In genomic region chr18:54129448-54130134, GRCh38 we compare ENCODE assay signal across 11 cellular contexts.
DNase-seq lines count a peak whose midpoint lies in the region; ATAC-seq and TF ChIP-seq lines count a peak whose summit lies in the region.
"Had no signal": no experiment of that assay in that cellular context is flagged by ENCODE, and none has a peak within 500 bp of the region (broad histone marks: within the 10 kb centered on the region; RNA-seq: fewer than 3 reads in every experiment).

No MANE protein-coding gene starts in this region.

- TF ChIP-seq EP300 in ovary (IDR thresholded peaks at IDR 0.05) = no peak

- peaks cover 6 to 32% (median 17%) of the 10 kb centered on the region in 4 donors for H3K4me1 Mint-ChIP-seq in CD4-positive, CD25-positive, alpha-beta regulatory T cell

- peak overlapping the region; percentile 14 for H3K4me3 ChIP-seq in CD4-positive, CD25-positive, alpha-beta regulatory T cell (ENCODE audit: low read depth, low read length)
- H3K4me3 ChIP-seq in ovary = no peak overlapping the region

- peak; percentile 37 to 61 for ATAC-seq in CD4-positive, CD25-positive, alpha-beta regulatory T cell (ENCODE audit: low read depth in 2 of 2)
- peak; percentile 59 for ATAC-seq in GM18511 (IDR thresholded peaks at IDR 0.05; ENCODE audit: unreplicated experiment)
- peak; percentile 91 for ATAC-seq in GM21786 (IDR thresholded peaks at IDR 0.05; ENCODE audit: unreplicated experiment)
- peak; percentile 92 for ATAC-seq in HG03571 (IDR thresholded peaks at IDR 0.05; ENCODE audit: unreplicated experiment)
- ATAC-seq in left cardiac atrium = no peak

- H3K36me3 ChIP-seq in CD4-positive, CD25-positive, alpha-beta regulatory T cell (ENCODE audit: control insufficient read depth, insufficient read depth, low read length) = no peaks in the 10 kb centered on the region
- no peaks in the 10 kb centered on the region for H3K36me3 ChIP-seq in ovary

- TF ChIP-seq POLR2A in ovary (IDR thresholded peaks at IDR 0.05) = no peak

- peak overlapping the region in 2 of 3 donors; percentile 6 to 30 for H3K27ac Mint-ChIP-seq in CD4-positive, CD25-positive, alpha-beta regulatory T cell
- H3K27ac Mint-ChIP-seq: brain, mesothelial cell of epicardium had no signal

- WGBS in ovary, 3 donors = 75 to 78% (median 76%) methylated on average over 4 of the region's 4 CpGs

- no peak overlapping the region for H3K4me3 Mint-ChIP-seq in CD4-positive, CD25-positive, alpha-beta regulatory T cell
- H3K4me3 Mint-ChIP-seq: brain, mesothelial cell of epicardium had no signal

- H3K27me3 ChIP-seq in CD4-positive, CD25-positive, alpha-beta regulatory T cell (ENCODE audit: control insufficient read depth, insufficient read depth, low read length) = no peaks in the 10 kb centered on the region
- no peaks in the 10 kb centered on the region for H3K27me3 ChIP-seq in ovary

- DNase-seq in CD4-positive, CD25-positive, alpha-beta regulatory T cell = peak in 2 of 3 donors; percentile 14 to 69
- DNase-seq in ovary (no peak), left cardiac atrium (no peak), NCI-H748 treated with DMSO at 0.1 percent for 48 hours (lab: John Stamatoyannopoulos, UW) (no peak), 8988T (no peak)
- DNase-seq: SW 1271 had no signal

- intact Hi-C loops in ovary (cut with DNase I) (loop anchor here in 2 of 4 donors (10.0 kb wide), 2 partner anchors 65 to 145 kb away; no protein-coding TSS in a partner anchor), left cardiac atrium (cut with DNase I) (loop anchor here in 1 of 2 donors (5.0 to 10.0 kb wide), 2 partner anchors 432 to 565 kb away; no protein-coding TSS in a partner anchor)

- H3K27ac ChIP-seq in CD4-positive, CD25-positive, alpha-beta regulatory T cell (ENCODE audit: insufficient read depth, low read length, poor library complexity, severe bottlenecking) = no peak overlapping the region
- no peak overlapping the region for H3K27ac ChIP-seq in ovary

- H3K9me3 Mint-ChIP-seq in CD4-positive, CD25-positive, alpha-beta regulatory T cell = peaks cover 0 to 2% (median 0%) of the 10 kb centered on the region in 7 donors
- H3K9me3 Mint-ChIP-seq: brain, mesothelial cell of epicardium had no signal

- peaks cover 10% of the 10 kb centered on the region for H3K4me1 ChIP-seq in CD4-positive, CD25-positive, alpha-beta regulatory T cell (ENCODE audit: control insufficient read depth, insufficient read depth, low read length, poor library complexity, severe bottlenecking)
- H3K4me1 ChIP-seq in ovary (ENCODE audit: insufficient read depth) = no peaks in the 10 kb centered on the region

- no peak for TF ChIP-seq CTCF in ovary (IDR thresholded peaks at IDR 0.05)

- H3K36me3 Mint-ChIP-seq in CD4-positive, CD25-positive, alpha-beta regulatory T cell = no peaks in the 10 kb centered on the region
- H3K36me3 Mint-ChIP-seq: brain had no signal

- no peaks in the 10 kb centered on the region for H3K27me3 Mint-ChIP-seq in CD4-positive, CD25-positive, alpha-beta regulatory T cell
- H3K27me3 Mint-ChIP-seq: brain had no signal

- H3K9me3 ChIP-seq in CD4-positive, CD25-positive, alpha-beta regulatory T cell (ENCODE audit: control insufficient read depth in 2 of 2, low read length in 2 of 2) = no peaks in the 10 kb centered on the region
- H3K9me3 ChIP-seq in ovary = no peaks in the 10 kb centered on the region

Comparison
In these comparisons a context has a peak if more than half of its experiments do, and no peak if none do; other contexts are left out.
1. ATAC-seq: peak in CD4-positive, CD25-positive, alpha-beta regulatory T cell (2 of 2), GM18511 (single experiment), GM21786 (single experiment) and HG03571 (single experiment); none in left cardiac atrium (0 of 2).
2. DNase-seq: peak in CD4-positive, CD25-positive, alpha-beta regulatory T cell (2 of 3); none in ovary (0 of 5), left cardiac atrium (single experiment), NCI-H748 treated with DMSO at 0.1 percent for 48 hours (single experiment) and 8988T (single experiment).